ENCODE assay signal across 5 cellular contexts in the genomic region with DNA sequence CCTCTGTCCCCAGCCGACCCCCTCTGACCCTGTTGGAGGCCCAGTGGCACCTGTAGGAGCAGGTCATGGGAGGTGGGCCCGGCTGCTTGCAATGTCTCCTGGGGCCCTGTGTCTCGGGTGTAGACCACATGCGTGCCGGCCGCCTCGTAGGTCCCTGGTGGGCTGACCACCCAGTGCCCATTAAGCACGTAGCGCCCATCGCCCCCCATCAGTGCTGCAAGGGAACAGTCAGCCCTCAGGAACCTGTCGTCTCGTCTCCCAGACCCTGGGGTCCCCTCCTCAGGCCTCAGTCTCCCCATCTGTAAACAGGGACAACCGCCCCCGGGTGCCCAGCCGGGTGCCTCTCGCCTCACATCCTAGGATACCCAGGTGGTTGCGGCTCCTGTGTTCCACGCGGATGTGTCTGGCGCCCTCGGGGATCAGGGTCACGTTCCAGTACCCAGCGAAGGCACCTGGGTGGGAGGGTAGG. TPM values are rescaled to one million over a fixed set of nuclear protein-coding genes. Genes with fewer than 3 reads are reported as not detected.
DNase-seq lines count a peak whose midpoint lies in the region; ATAC-seq and TF ChIP-seq lines count a peak whose summit lies in the region.

No MANE protein-coding gene starts in this region.

- peak overlapping the region; percentile 91; the same call in 1 of the 2 replicates for H2AFZ ChIP-seq in PC-3 (ENCODE audit: low read length)

- H4K20me1 ChIP-seq in PC-3 (ENCODE audit: low read length): no peaks in the 10 kb centered on the region

- H3K27me3 ChIP-seq in PC-3 (ENCODE audit: low read length): no peaks in the 10 kb centered on the region
- peaks cover 26% of the 10 kb centered on the region for H3K27me3 ChIP-seq in suprapubic skin
- peaks cover 19% of the 10 kb centered on the region for H3K27me3 ChIP-seq in brain microvascular endothelial cell (replicated peaks)

- CTCF ChIA-PET in PC-3 (lab: Charles Lee): no interaction called here

- no peak for TF ChIP-seq CTCF in PC-3 (conservative IDR thresholded peaks at IDR 0.05; ENCODE audit: low read depth, low read length)
- TF ChIP-seq CTCF in foreskin fibroblast (IDR thresholded peaks at IDR 0.05; ENCODE audit: low read depth, low read length): no peak
- TF ChIP-seq CTCF in suprapubic skin (IDR thresholded peaks at IDR 0.05): no peak
- no peak for TF ChIP-seq CTCF in brain microvascular endothelial cell (IDR thresholded peaks at IDR 0.05; ENCODE audit: low read depth, low read length, missing control alignments)

- H3K9ac ChIP-seq in PC-3 (ENCODE audit: low read length): no peak overlapping the region

- BruUV-seq in PC-3 (replicated peaks; lab: Mats Ljungman, UMichigan): no TSS peak

- intact Hi-C loops in PC-3 (cut with micrococcal nuclease): no loop called here

- H3K4me2 ChIP-seq in PC-3 (ENCODE audit: low read length): peak overlapping the region; percentile 90; the same call in 1 of the 2 replicates

- H3K9me2 ChIP-seq in PC-3 (replicated peaks; ENCODE audit: low read length): no peaks in the 10 kb centered on the region

- no peak overlapping the region for H3K4me3 ChIP-seq in PC-3 (ENCODE audit: low read length)
- peak overlapping the region; percentile 40 to 46 for H3K4me3 ChIP-seq in foreskin fibroblast (ENCODE audit: low read depth in 1 of 2, low read length in 2 of 2)
- H3K4me3 ChIP-seq in suprapubic skin: peak overlapping the region; percentile 34
- no peak overlapping the region for H3K4me3 ChIP-seq in brain microvascular endothelial cell (ENCODE audit: low read depth, low read length)

- ATAC-seq in PC-3 (no peak), GM18502 (IDR thresholded peaks at IDR 0.05; ENCODE audit: poor library complexity, unreplicated experiment) (no peak)

- no peak for DNase-seq in PC-3
- no peak for DNase-seq in foreskin fibroblast
- DNase-seq in suprapubic skin (ENCODE audit: low spot score in 2 of 2): peak in 1 of 2 donors; percentile 73
- DNase-seq in brain microvascular endothelial cell: no peak

- no peaks in the 10 kb centered on the region for H3F3A ChIP-seq in PC-3 (ENCODE audit: low read length, unreplicated experiment)

- TF ChIP-seq POLR2A in suprapubic skin (IDR thresholded peaks at IDR 0.05): no peak

- POLR2A ChIA-PET in PC-3 (lab: Charles Lee; ENCODE audit: unreplicated experiment): no interaction called here

- H3K9me3 ChIP-seq in PC-3 (ENCODE audit: low read length) (no peaks in the 10 kb centered on the region), suprapubic skin (no peaks in the 10 kb centered on the region)

- H3K36me3 ChIP-seq in PC-3 (ENCODE audit: low read depth, low read length) (no peaks in the 10 kb centered on the region), suprapubic skin (no peaks in the 10 kb centered on the region), brain microvascular endothelial cell (replicated peaks) (no peaks in the 10 kb centered on the region)

- no peaks in the 10 kb centered on the region for H3K79me2 ChIP-seq in PC-3 (ENCODE audit: low read length)

- no peak for TF ChIP-seq EP300 in suprapubic skin (IDR thresholded peaks at IDR 0.05)

- in situ Hi-C loops in brain microvascular endothelial cell (cut with HindIII; ENCODE audit: low pct_ligation_motif_present, low sequenced_read_pairs): no loop called here

- peak overlapping the region; percentile 78; the same call in 1 of the 2 replicates for H3K27ac ChIP-seq in PC-3 (ENCODE audit: low read length)
- no peak overlapping the region for H3K27ac ChIP-seq in suprapubic skin
- H3K27ac ChIP-seq in brain microvascular endothelial cell: no peak overlapping the region

- WGBS in suprapubic skin: 58% methylated on average over 18 of the region's 23 CpGs

- no peaks in the 10 kb centered on the region; the same call in 1 of the 2 replicates for H3K4me1 ChIP-seq in PC-3 (ENCODE audit: insufficient read depth, low read length)
- H3K4me1 ChIP-seq in suprapubic skin: peaks cover 41% of the 10 kb centered on the region

RNA-seq across cellular contexts. Expression of a gene that starts 5.6 kb away (rescaled TPM):
- 1.7 and 5.0 TPM in 2 replicates for total RNA-seq in PC-3 (2014; rRNA removed)
- 1 to 10 TPM in 3 of 4 donors, under 1 TPM in 1; 0.83 to 4.1 (median 2.4) TPM for total RNA-seq in suprapubic skin

RNA-seq across cellular contexts. Expression of a gene that starts 16.2 kb away (rescaled TPM):
- total RNA-seq in PC-3 (2014; rRNA removed) (27.2 and 34.7 TPM in 2 replicates), suprapubic skin (10 to 100 TPM in 1 of 4 donors, 1 to 10 TPM in 3; 3.2 to 11.8 (median 8.1) TPM)

RNA-seq across cellular contexts. Expression of a gene that starts 16.7 kb away (rescaled TPM):
- total RNA-seq in PC-3 (2014; rRNA removed) (not detected in 2 replicates), suprapubic skin (1 to 10 TPM in 1 of 4 donors, under 1 TPM in 1, not detected in 2; 0.23 to 1.2 TPM)

RNA-seq across cellular contexts. Expression of a gene that starts 17.1 kb away (rescaled TPM):
- total RNA-seq in PC-3 (2014; rRNA removed) (3.9 and 5.7 TPM in 2 replicates), suprapubic skin (1 to 10 TPM; 1.4 to 6.6 (median 3.8) TPM)

RNA-seq across cellular contexts. Expression of a gene that starts 28.2 kb away (rescaled TPM):
- total RNA-seq in PC-3 (2014; rRNA removed) (45.0 and 54.9 TPM in 2 replicates), suprapubic skin (10 to 100 TPM; 25.1 to 41.2 (median 36.4) TPM)

Comparison
In these comparisons a context has a peak if more than half of its experiments do, and no peak if none do; other contexts are left out.
1. H3K4me3 ChIP-seq: peak in foreskin fibroblast (2 of 2) and suprapubic skin (single experiment); none in PC-3 (single experiment) and brain microvascular endothelial cell (single experiment).